In genomic region chr17:45051060-45051719, GRCh38 we compare ENCODE assay signal across 8 cellular contexts. TPM values are rescaled to one million over a fixed set of nuclear protein-coding genes. Genes with fewer than 3 reads are reported as not detected.
DNase-seq lines count a peak whose midpoint lies in the region; ATAC-seq and TF ChIP-seq lines count a peak whose summit lies in the region.

TSS of gene DCAKD (minus strand) at chr17:45051632. CDS start at chr17:45034885, 16,747 bp downstream.

- H3K36me3 ChIP-seq in parathyroid adenoma (ENCODE audit: control insufficient read depth, insufficient read depth, low read length) = no peaks in the 10 kb centered on the region
- no peaks in the 10 kb centered on the region for H3K36me3 ChIP-seq in tibial artery

- H3K27me3 ChIP-seq in parathyroid adenoma (ENCODE audit: control insufficient read depth, insufficient read depth, low read length) (no peaks in the 10 kb centered on the region), tibial artery (no peaks in the 10 kb centered on the region)

- H2AFZ ChIP-seq in parathyroid adenoma = peak within 1 kb of the TSS; percentile 89

- peak; percentile 77 for TF ChIP-seq POLR2A in GM10847 (IDR thresholded peaks at IDR 0.05; ENCODE audit: extremely low read depth, insufficient read length)

- DNase-seq in NCI-H128 (lab: John Stamatoyannopoulos, UW; ENCODE audit: unreplicated experiment) (peak; percentile 83), SW 1271 (lab: John Stamatoyannopoulos, UW) (peak; percentile 82 to 87), Right ventricle myocardium superior (peak; percentile 96), tibial artery (peak; percentile 93 to 96)
- DNase-seq in activated naive CD8-positive, alpha-beta T cell treated with anti-CD3 and anti-CD28 coated beads, Interleukin-2, amount 50 U/mL, for 16 hours (ENCODE audit: low read depth, low spot score) = peak; percentile 82

- ATAC-seq in HG02678 (IDR thresholded peaks at IDR 0.05; ENCODE audit: unreplicated experiment) = peak; percentile 97
- peak; percentile 99 for ATAC-seq in Right ventricle myocardium superior (ENCODE audit: poor library complexity)

- no peaks in the 10 kb centered on the region for H3K9me3 ChIP-seq in parathyroid adenoma (ENCODE audit: control insufficient read depth, low read length)
- no peaks in the 10 kb centered on the region for H3K9me3 ChIP-seq in tibial artery

- H3K4me3 ChIP-seq in parathyroid adenoma (ENCODE audit: low read depth, low read length) = peak within 1 kb of the TSS; percentile 98
- H3K4me3 ChIP-seq in tibial artery = peak within 1 kb of the TSS; percentile 60 to 75

- H3K27ac ChIP-seq in parathyroid adenoma (peak within 1 kb of the TSS; percentile 96), tibial artery (peak within 1 kb of the TSS; percentile 94 to 95)

- H3K79me2 ChIP-seq in parathyroid adenoma = peaks cover 9% of the 10 kb centered on the region

- H3K9ac ChIP-seq in parathyroid adenoma = peak within 1 kb of the TSS; percentile 71

- peaks cover 10% of the 10 kb centered on the region for H3K4me1 ChIP-seq in parathyroid adenoma
- H3K4me1 ChIP-seq in tibial artery = peaks cover 0 to 38% (median 17%) of the 10 kb centered on the region in 4 donors

- peak within 1 kb of the TSS; percentile 100 for H3K4me2 ChIP-seq in parathyroid adenoma (ENCODE audit: low read length)

- TF ChIP-seq CTCF in parathyroid adenoma (IDR thresholded peaks at IDR 0.05) = no peak
- peak in 1 of 2 experiments; percentile 36 for TF ChIP-seq CTCF in tibial artery (IDR thresholded peaks at IDR 0.05)

- intact Hi-C loops in Right ventricle myocardium superior (cut with DNase I) = no loop called here
- intact Hi-C loops in tibial artery (cut with DNase I; ENCODE audit: low total_unique reads) = loop anchor here (5.0 kb wide), 1 partner anchor 46 kb away; no protein-coding TSS in a partner anchor

RNA-seq across cellular contexts. Expression of gene DCAKD, which starts in this region (rescaled TPM):
- total RNA-seq in Right ventricle myocardium superior = 25.3 TPM

Comparison
In these comparisons a context has a peak if more than half of its experiments do, and no peak if none do; other contexts are left out.
1. Peak in every context shown above with its lines: DNase-seq, ATAC-seq, H3K4me3 ChIP-seq and H3K27ac ChIP-seq.